Comparison of ENCODE assay signal across 16 cellular contexts in genomic region chr6:149380523-149380922, GRCh38.
"Had no signal": no experiment of that assay in that cellular context is flagged by ENCODE, and none has a peak within 500 bp of the region (broad histone marks: within the 10 kb centered on the region; RNA-seq: fewer than 3 reads in every experiment).

No MANE protein-coding gene starts in this region.

- H3K27me3 Mint-ChIP-seq: dendritic cell treated with granulocyte-macrophage colony-stimulating factor and Interleukin-4, amounts not matched to agents 40 ng/mL and 50 ng/mL, for 4 days; naive thymus-derived CD8-positive, alpha-beta T cell had no signal

- H3K9me3 ChIP-seq: ovary, psoas muscle, SK-N-SH, thoracic aorta, upper lobe of left lung had no signal

- H3K36me3 ChIP-seq: ovary had no signal

- H3K27ac ChIP-seq: cardiac muscle cell, hepatocyte, ovary, psoas muscle, thoracic aorta, upper lobe of left lung had no signal

- H3K27me3 ChIP-seq: cardiac muscle cell, hepatocyte, ovary, upper lobe of left lung had no signal

- H3K4me3 ChIP-seq: cardiac muscle cell, hepatocyte, ovary, psoas muscle, thoracic aorta, upper lobe of left lung had no signal

- H3K9me3 Mint-ChIP-seq: activated T-helper 1 cell treated with anti-CD3 and anti-CD28 coated beads, Interleukin-12 subunit alpha, Interleukin-12 subunit beta, Interleukin-2, Interleukin-4 antibody, amounts not matched to agents 30 ng/mL and 10 ng/mL and 1 ng/mL, durations not matched to agents 14 hours and 24 hours and 36 hours; dendritic cell treated with granulocyte-macrophage colony-stimulating factor and Interleukin-4, amounts not matched to agents 40 ng/mL and 50 ng/mL, for 4 days; naive thymus-derived CD8-positive, alpha-beta T cell had no signal

- ATAC-seq: naive thymus-derived CD8-positive, alpha-beta T cell; psoas muscle; right cardiac atrium had no signal

- H3K4me1 ChIP-seq: upper lobe of left lung had no signal

- FAIRE-seq: endothelial cell of umbilical vein had no signal

- DNase-seq: activated CD4-positive, alpha-beta T cell treated with anti-CD3 and anti-CD28 coated beads, Interleukin-2, amount 50 U/mL, for 4 hours; amniotic stem cell; effector CD8-positive, alpha-beta T cell; mesendoderm; naive thymus-derived CD8-positive, alpha-beta T cell; ovary; psoas muscle; SK-N-SH; upper lobe of left lung had no signal

- H2AFZ ChIP-seq: hepatocyte had no signal

- H3K4me2 ChIP-seq: hepatocyte, SK-N-SH had no signal

- H3K4me3 Mint-ChIP-seq: activated T-helper 1 cell treated with anti-CD3 and anti-CD28 coated beads, Interleukin-12 subunit alpha, Interleukin-12 subunit beta, Interleukin-2, Interleukin-4 antibody, amounts not matched to agents 30 ng/mL and 10 ng/mL and 1 ng/mL, durations not matched to agents 14 hours and 24 hours and 36 hours; dendritic cell treated with granulocyte-macrophage colony-stimulating factor and Interleukin-4, amounts not matched to agents 40 ng/mL and 50 ng/mL, for 4 days; naive thymus-derived CD8-positive, alpha-beta T cell had no signal

- H3K27ac Mint-ChIP-seq: dendritic cell treated with granulocyte-macrophage colony-stimulating factor and Interleukin-4, amounts not matched to agents 40 ng/mL and 50 ng/mL, for 4 days had no signal
